Comparison of ENCODE assay signal across 9 cellular contexts in the genomic region with DNA sequence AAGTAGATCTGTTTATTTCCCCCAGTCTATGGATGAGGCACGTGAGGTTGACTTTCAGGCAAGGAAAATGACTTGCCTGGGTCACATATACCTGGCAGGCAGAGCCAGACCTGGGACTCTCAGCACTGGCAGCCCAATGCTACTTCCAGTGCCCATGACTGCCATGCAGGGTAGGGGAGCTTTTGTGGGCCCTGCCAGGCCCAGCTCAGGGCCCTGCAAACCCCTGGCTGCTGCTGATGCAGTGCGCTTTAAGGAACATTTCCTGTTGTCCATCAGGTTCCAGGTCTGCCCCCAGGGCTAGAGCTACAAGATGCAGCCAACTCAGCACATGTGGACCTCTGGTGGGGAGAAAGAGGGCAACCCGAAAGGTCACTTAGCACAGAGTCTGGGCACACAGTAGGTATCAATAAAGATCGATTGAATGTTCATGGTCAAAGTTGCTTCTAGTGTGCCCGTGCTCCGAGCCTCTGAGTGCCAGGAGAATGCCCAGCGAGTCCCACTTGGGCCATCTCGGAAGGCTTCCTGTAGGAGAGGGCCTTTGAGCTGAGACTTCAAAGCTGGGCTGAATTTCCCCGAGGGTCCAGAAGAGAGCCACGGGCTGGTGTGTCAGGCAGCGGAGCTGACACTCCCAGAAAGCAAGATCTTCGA. TPM values are rescaled to one million over a fixed set of nuclear protein-coding genes. Genes with fewer than 3 reads are reported as not detected.
DNase-seq lines count a peak whose midpoint lies in the region; TF ChIP-seq lines count a peak whose summit lies in the region.
"Had no signal": no experiment of that assay in that cellular context is flagged by ENCODE, and none has a peak within 500 bp of the region (broad histone marks: within the 10 kb centered on the region; RNA-seq: fewer than 3 reads in every experiment).

No MANE protein-coding gene starts in this region.

- peaks cover 84% of the 10 kb centered on the region for H3K27me3 Mint-ChIP-seq in endodermal cell (ENCODE audit: insufficient read depth)

- intact Hi-C loops in prostate gland (cut with DNase I), result no loop called here

- TF ChIP-seq POLR2A in Peyer's patch (IDR thresholded peaks at IDR 0.05), result no peak
- TF ChIP-seq POLR2A in prostate gland (IDR thresholded peaks at IDR 0.05), result no peak

- H3K27ac ChIP-seq in Peyer's patch (no peak overlapping the region), endodermal cell (ENCODE audit: low read depth, low read length) (no peak overlapping the region), prostate gland (no peak overlapping the region)
- H3K27ac ChIP-seq: dorsolateral prefrontal cortex had no signal

- no peaks in the 10 kb centered on the region for H3K36me3 Mint-ChIP-seq in endodermal cell (ENCODE audit: low read depth)

- peaks cover 0 to 19% (median 6%) of the 10 kb centered on the region in 4 donors for H3K4me1 ChIP-seq in Peyer's patch
- no peaks in the 10 kb centered on the region for H3K4me1 ChIP-seq in endodermal cell (ENCODE audit: control insufficient read depth, insufficient read depth, low read length)
- H3K4me1 ChIP-seq in prostate gland (replicated peaks), result no peaks in the 10 kb centered on the region

- 36 to 56% methylated on average over 9 to 12 of the region's 12 CpGs for WGBS in endodermal cell (ENCODE audit: insufficient coverage in 1 of 2, insufficient read length in 1 of 2), 2 experiments
- 47% methylated on average over 12 of the region's 12 CpGs for WGBS in prostate gland

- peaks cover 0 to 18% of the 10 kb centered on the region in 2 donors for H3K27me3 ChIP-seq in Peyer's patch
- H3K27me3 ChIP-seq in endodermal cell (ENCODE audit: control insufficient read depth, insufficient read depth, low read length, poor library complexity, severe bottlenecking), result peaks cover 78% of the 10 kb centered on the region
- H3K27me3 ChIP-seq in prostate gland (replicated peaks; ENCODE audit: insufficient read depth), result peaks cover 7% of the 10 kb centered on the region

- H3K9me3 ChIP-seq in Peyer's patch (no peaks in the 10 kb centered on the region), endodermal cell (ENCODE audit: control insufficient read depth, low read length) (no peaks in the 10 kb centered on the region), prostate gland (no peaks in the 10 kb centered on the region)

- H3K4me1 Mint-ChIP-seq in endodermal cell, result peaks cover 7% of the 10 kb centered on the region

- H3K27ac Mint-ChIP-seq in endodermal cell, result no peak overlapping the region

- H3K4me3 Mint-ChIP-seq in endodermal cell, result peak overlapping the region; percentile 45

- no peak overlapping the region for H3K9ac ChIP-seq in endodermal cell (ENCODE audit: extremely low read depth, low read length, poor library complexity, severe bottlenecking)

- H3K4me3 ChIP-seq in GM12865 (ENCODE audit: low read depth, low read length) (peak overlapping the region; percentile 70), Peyer's patch (peak overlapping the region in 3 of 4 donors; percentile 53 to 76 (median 62)), endodermal cell (ENCODE audit: low read length) (peak overlapping the region; percentile 66), prostate gland (peak overlapping the region; percentile 28 to 29)

- no peaks in the 10 kb centered on the region for H3K36me3 ChIP-seq in Peyer's patch
- no peaks in the 10 kb centered on the region for H3K36me3 ChIP-seq in endodermal cell (ENCODE audit: control insufficient read depth, insufficient read depth, low read length)
- H3K36me3 ChIP-seq in prostate gland, result no peaks in the 10 kb centered on the region

- no peak for TF ChIP-seq CTCF in GM12865 (IDR thresholded peaks at IDR 0.05; ENCODE audit: insufficient read depth, low read depth, low read length, missing control alignments)
- no peak for TF ChIP-seq CTCF in Peyer's patch (IDR thresholded peaks at IDR 0.05)
- TF ChIP-seq CTCF in endodermal cell (conservative IDR thresholded peaks at IDR 0.05), result no peak
- no peak for TF ChIP-seq CTCF in prostate gland (IDR thresholded peaks at IDR 0.05)

- no peaks in the 10 kb centered on the region for H3K9me3 Mint-ChIP-seq in endodermal cell

- no peak for DNase-seq in GM12865 (ENCODE audit: low read depth)
- peak in 1 of 3 donors; percentile 41 for DNase-seq in Peyer's patch
- DNase-seq in endodermal cell, result no peak
- no peak for DNase-seq in prostate gland (ENCODE audit: low spot score)
- no peak for DNase-seq in NCI-H1417 (lab: John Stamatoyannopoulos, UW)
- no peak for DNase-seq in NCI-H446 treated with DMSO at 0.1 percent for 48 hours (lab: John Stamatoyannopoulos, UW)
- DNase-seq in glomerular visceral epithelial cell (ENCODE audit: extremely low spot score), result no peak
- DNase-seq in LoVo (ENCODE audit: low spot score), result no peak

RNA-seq across cellular contexts. Expression of a gene that starts 0.5 kb away (rescaled TPM):
- total RNA-seq in Peyer's patch (under 1 TPM in 3 of 4 donors, not detected in 1; 0.53 to 0.85 (median 0.67) TPM), endodermal cell (not detected), prostate gland (under 1 TPM; 0.27 to 0.45 TPM)
- polyA plus RNA-seq in endodermal cell (2013, experiment 1 of 2), result not detected
- not detected for polyA plus RNA-seq in endodermal cell (2013, experiment 2 of 2)

RNA-seq across cellular contexts. Expression of a gene that starts 38.6 kb away (rescaled TPM):
- total RNA-seq in Peyer's patch, result 10 to 100 TPM in 1 of 4 donors, 1 to 10 TPM in 3; 3.0 to 23.1 (median 5.2) TPM
- total RNA-seq in endodermal cell, result 10 to 100 TPM; 14.5 to 22.9 TPM
- 17.3 TPM for polyA plus RNA-seq in endodermal cell (2013, experiment 1 of 2)
- 16.7 TPM for polyA plus RNA-seq in endodermal cell (2013, experiment 2 of 2)
- total RNA-seq in prostate gland, result 10 to 100 TPM in 1 of 2 donors, 1 to 10 TPM in 1; 9.5 to 15.3 TPM
